In the genomic region with DNA sequence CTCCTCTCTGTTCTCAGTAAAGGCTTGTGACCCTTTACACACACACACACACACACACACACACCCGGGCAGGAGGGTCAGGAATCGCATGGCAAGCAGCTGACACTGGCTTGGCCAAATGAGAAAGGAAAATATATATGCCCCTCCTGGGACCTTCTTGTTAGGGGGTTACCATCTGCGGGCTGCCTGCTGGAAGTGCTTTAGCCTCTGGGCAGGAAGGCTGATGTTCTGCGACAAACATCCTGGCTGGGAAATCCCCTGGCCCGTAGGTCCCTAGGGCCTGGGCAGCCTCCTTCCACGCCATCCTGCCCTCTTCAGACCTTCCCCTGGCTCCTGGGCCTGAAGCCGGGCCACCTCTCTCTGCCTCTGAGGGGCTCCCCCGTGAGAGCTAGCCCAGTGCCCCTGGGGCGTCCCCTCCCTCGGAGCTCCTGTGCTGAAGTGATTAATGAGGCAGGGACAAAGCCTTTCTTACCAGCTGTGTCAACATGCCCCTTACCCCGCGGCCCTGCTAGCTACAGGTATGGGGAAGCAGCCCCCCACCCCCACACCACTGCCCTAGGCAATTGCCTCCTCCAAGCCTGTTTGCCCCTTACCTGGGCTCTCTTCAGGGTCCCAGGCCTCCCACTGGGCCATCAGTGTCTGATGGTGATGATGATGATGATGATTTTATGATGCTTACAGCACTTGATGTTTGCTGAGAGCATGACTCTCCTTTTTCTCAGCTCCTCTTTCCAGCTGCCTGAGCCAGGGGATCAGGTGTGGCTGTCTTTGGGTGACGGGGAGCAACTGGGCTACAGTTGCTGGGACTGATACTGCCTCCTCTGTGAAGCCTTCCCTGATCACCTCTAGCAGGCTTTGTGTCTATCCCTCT, we compare ENCODE assay signal across 8 cellular contexts. TPM values are rescaled to one million over a fixed set of nuclear protein-coding genes. Genes with fewer than 3 reads are reported as not detected.
A peak's percentile ranks its signal among the peaks of the same experiment; 100 is the strongest.
DNase-seq lines count a peak whose midpoint lies in the region; ATAC-seq and TF ChIP-seq lines count a peak whose summit lies in the region.

No MANE protein-coding gene starts in this region.

- H3K36me3 Mint-ChIP-seq in Caco-2 (ENCODE audit: insufficient read depth, unreplicated experiment) (peaks cover 21% of the 10 kb centered on the region), memory B cell (no peaks in the 10 kb centered on the region)

- no peak overlapping the region for H3K9ac ChIP-seq in adipocyte (ENCODE audit: low read length)

- H3K36me3 ChIP-seq in Caco-2 (ENCODE audit: control insufficient read depth, insufficient read depth, low read length) (no peaks in the 10 kb centered on the region), adipocyte (ENCODE audit: control insufficient read depth, insufficient read depth, low read length, severe bottlenecking) (no peaks in the 10 kb centered on the region)

- no peaks in the 10 kb centered on the region for H3K27me3 Mint-ChIP-seq in Caco-2 (ENCODE audit: insufficient read depth, unreplicated experiment)
- H3K27me3 Mint-ChIP-seq in memory B cell, result peaks cover 6% of the 10 kb centered on the region

- no TSS peak for BruUV-seq in Caco-2 (replicated peaks; lab: Mats Ljungman, UMichigan)

- ATAC-seq in GM21825 (IDR thresholded peaks at IDR 0.05; ENCODE audit: unreplicated experiment), result peak; percentile 77
- ATAC-seq in memory B cell (ENCODE audit: low read depth), result peak; percentile 91
- ATAC-seq in HG02981 (IDR thresholded peaks at IDR 0.05; ENCODE audit: unreplicated experiment), result no peak

- H3K4me1 ChIP-seq in Caco-2 (peaks cover 83% of the 10 kb centered on the region), adipocyte (ENCODE audit: control insufficient read depth, insufficient read depth, low read length) (peaks cover 28% of the 10 kb centered on the region)

- H3K27ac Mint-ChIP-seq in Caco-2 (ENCODE audit: unreplicated experiment), result peak overlapping the region; percentile 92
- peak overlapping the region; percentile 96 for H3K27ac Mint-ChIP-seq in memory B cell

- CTCF ChIA-PET in Caco-2 (lab: Charles Lee), result interaction anchor here (0.5 to 7.8 kb wide), 12 partner anchors 14 to 360 kb away, joined by 3 to 208 read pairs (median 4); partner anchors contain the start of gene ETV4

- H3K9me3 ChIP-seq in Caco-2, result no peaks in the 10 kb centered on the region
- no peaks in the 10 kb centered on the region for H3K9me3 ChIP-seq in adipocyte (ENCODE audit: control insufficient read depth, low read length)

- H3K4me3 ChIP-seq in Caco-2 (ENCODE audit: low read depth, low read length), result peak overlapping the region; percentile 11
- no peak overlapping the region for H3K4me3 ChIP-seq in adipocyte (ENCODE audit: low read length)

- H3K9me3 Mint-ChIP-seq in Caco-2 (ENCODE audit: unreplicated experiment), result peaks cover 8% of the 10 kb centered on the region
- no peaks in the 10 kb centered on the region for H3K9me3 Mint-ChIP-seq in memory B cell

- peak overlapping the region; percentile 68 for H3K4me3 Mint-ChIP-seq in Caco-2 (ENCODE audit: unreplicated experiment)
- peak overlapping the region; percentile 57 for H3K4me3 Mint-ChIP-seq in memory B cell

- H3K4me1 Mint-ChIP-seq in Caco-2 (ENCODE audit: low read depth, unreplicated experiment) (peaks cover 82% of the 10 kb centered on the region), memory B cell (peaks cover 19% of the 10 kb centered on the region)

- intact Hi-C loops in Caco-2 (cut with micrococcal nuclease; ENCODE audit: unreplicated experiment), result loop anchor here (1.0 to 5.0 kb wide), 3 partner anchors 32 to 89 kb away; partner anchors contain the start of gene ETV4

- no peaks in the 10 kb centered on the region for H3K27me3 ChIP-seq in Caco-2 (replicated peaks; ENCODE audit: control insufficient read depth, insufficient read depth, low read length)
- H3K27me3 ChIP-seq in adipocyte (replicated peaks; ENCODE audit: control insufficient read depth, insufficient read depth, low read length), result peaks cover 12% of the 10 kb centered on the region

- POLR2A ChIA-PET in Caco-2 (lab: Charles Lee), result interaction anchor here (0.5 to 4.0 kb wide), 11 partner anchors 18 to 218 kb away, joined by 3 to 46 read pairs (median 4); partner anchors contain the start of gene ETV4

- DNase-seq in Caco-2, result peak; percentile 95 to 98
- DNase-seq in NCI-H748 treated with DMSO at 0.1 percent for 48 hours (lab: John Stamatoyannopoulos, UW), result peak; percentile 45
- peak; percentile 69 for DNase-seq in adipocyte (ENCODE audit: low read depth)
- peak; percentile 64 to 66 for DNase-seq in memory B cell (ENCODE audit: low spot score in 2 of 2)
- DNase-seq in AML-193 (lab: John Stamatoyannopoulos, UW), result no peak
- DNase-seq in CD1c-positive myeloid dendritic cell (ENCODE audit: extremely low spot score), result no peak

- no peak for TF ChIP-seq CTCF in Caco-2 (IDR thresholded peaks at IDR 0.05; ENCODE audit: insufficient read depth in 1 of 2, low read depth in 1 of 2, low read length in 1 of 2, severe bottlenecking in 1 of 2, unreplicated experiment in 1 of 2)

RNA-seq across cellular contexts. Expression of gene ETV4, which starts 32.8 kb away (rescaled TPM):
- total RNA-seq in Caco-2 (2022), result 37.8 and 48.5 TPM in 2 replicates

Comparison
In these comparisons a context has a peak if more than half of its experiments do, and no peak if none do; other contexts are left out.
1. DNase-seq: peak in Caco-2 (2 of 2), NCI-H748 treated with DMSO at 0.1 percent for 48 hours (single experiment), adipocyte (single experiment) and memory B cell (2 of 2); none in AML-193 (0 of 2) and CD1c-positive myeloid dendritic cell (single experiment).